Comparison of ENCODE assay signal across 1 cellular context in the genomic region with DNA sequence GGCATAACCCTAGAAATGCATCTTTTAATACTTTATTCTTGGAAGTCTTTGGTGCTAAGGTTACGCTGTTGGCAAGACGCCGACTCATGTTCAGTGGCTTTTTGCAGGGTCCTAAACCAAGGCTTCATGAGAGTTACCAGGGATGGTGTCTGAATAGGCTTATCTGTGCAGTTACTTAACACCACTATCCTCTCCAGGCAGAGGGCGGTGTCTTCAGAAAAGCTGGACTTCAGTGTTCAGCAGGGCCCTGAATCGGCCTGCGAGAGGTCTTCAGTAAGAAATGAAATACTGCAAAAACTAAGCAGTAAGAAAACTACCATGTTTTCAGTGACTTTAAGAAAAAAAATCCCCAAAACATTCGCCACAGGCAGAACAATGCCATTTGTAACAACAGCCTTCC.
TF ChIP-seq lines count a peak whose summit lies in the region.

No MANE protein-coding gene starts in this region.

TF ChIP-seq in WTC11, 78 proteins besides CTCF, POLR2A, EP300 and RAD21:
- no peak for TF ChIP-seq AR (CRISPR knock-in tag; IDR thresholded peaks at IDR 0.05)
- no peak for TF ChIP-seq ATF1 (CRISPR knock-in tag; IDR thresholded peaks at IDR 0.05)
TF ChIP-seq in WTC11: peak in this region for 0.
